ENCODE assay signal across 11 cellular contexts in genomic region chr17:40019140-40019991, GRCh38. TPM values are rescaled to one million over a fixed set of nuclear protein-coding genes. Genes with fewer than 3 reads are reported as not detected.
DNase-seq lines count a peak whose midpoint lies in the region; ATAC-seq and TF ChIP-seq lines count a peak whose summit lies in the region.
"Had no signal": no experiment of that assay in that cellular context is flagged by ENCODE, and none has a peak within 500 bp of the region (broad histone marks: within the 10 kb centered on the region; RNA-seq: fewer than 3 reads in every experiment).

No MANE protein-coding gene starts in this region.

- H3K9me3 ChIP-seq in mammary epithelial cell (replicated peaks; ENCODE audit: insufficient read depth, low read length), result no peaks in the 10 kb centered on the region
- no peaks in the 10 kb centered on the region for H3K9me3 ChIP-seq in uterus
- H3K9me3 ChIP-seq: left lung had no signal

- dilution Hi-C loops in mammary epithelial cell (cut with HindIII; ENCODE audit: low sequenced_read_pairs), result no loop called here

- TF ChIP-seq POLR2A in uterus (IDR thresholded peaks at IDR 0.05), result no peak

- intact Hi-C loops in activated naive CD4-positive, alpha-beta T cell treated with anti-CD3 and anti-CD28 coated beads for 36 hours (cut with micrococcal nuclease), result no loop called here
- intact Hi-C loops in mammary epithelial cell (cut with micrococcal nuclease), result no loop called here
- intact Hi-C loops in uterus (cut with DNase I; ENCODE audit: low total_unique reads), result loop anchor here (10.0 kb wide), 2 partner anchors 55 to 145 kb away; no protein-coding TSS in a partner anchor

- H2AFZ ChIP-seq in mammary epithelial cell (ENCODE audit: low read depth, low read length), result no peak overlapping the region

- no peaks in the 10 kb centered on the region for H3K4me1 Mint-ChIP-seq in activated naive CD4-positive, alpha-beta T cell treated with anti-CD3 and anti-CD28 coated beads for 36 hours (ENCODE audit: low read depth)

- H3K27ac ChIP-seq in mammary epithelial cell (ENCODE audit: insufficient read depth, low read depth, low read length) (peak overlapping the region; percentile 70), uterus (peak overlapping the region; percentile 82 to 86)
- H3K27ac ChIP-seq: SK-N-MC had no signal

- H3K4me1 ChIP-seq in mammary epithelial cell (ENCODE audit: insufficient read depth, low read length) (peaks cover 90% of the 10 kb centered on the region), uterus (peaks cover 0 to 65% of the 10 kb centered on the region in 2 donors)

- H3K9ac ChIP-seq in mammary epithelial cell (ENCODE audit: insufficient read depth, low read length), result peak overlapping the region; percentile 63

- peak overlapping the region; percentile 36 for H3K27ac Mint-ChIP-seq in activated naive CD4-positive, alpha-beta T cell treated with anti-CD3 and anti-CD28 coated beads for 36 hours
- H3K27ac Mint-ChIP-seq: dendritic cell treated with granulocyte-macrophage colony-stimulating factor and Interleukin-4, amounts not matched to agents 40 ng/mL and 50 ng/mL, for 4 days had no signal

- in situ Hi-C loops in mammary epithelial cell (cut with MboI; ENCODE audit: low sequenced_read_pairs in 2 of 2), result no loop called here

- TF ChIP-seq CTCF in mammary epithelial cell (conservative IDR thresholded peaks at IDR 0.05 in 1 of 2, IDR thresholded peaks at IDR 0.05 in 1 of 2; ENCODE audit: extremely low read depth in 1 of 2, insufficient read depth in 1 of 2, low read depth in 1 of 2, low read length in 2 of 2) (no peak), uterus (IDR thresholded peaks at IDR 0.05) (peak in 1 of 4 experiments; percentile 12)

- H3K27me3 ChIP-seq in mammary epithelial cell (ENCODE audit: insufficient read depth, low read length) (no peaks in the 10 kb centered on the region), uterus (no peaks in the 10 kb centered on the region)
- H3K27me3 ChIP-seq: left lung had no signal

- H3K4me3 Mint-ChIP-seq in activated naive CD4-positive, alpha-beta T cell treated with anti-CD3 and anti-CD28 coated beads for 36 hours, result no peak overlapping the region
- H3K4me3 Mint-ChIP-seq: dendritic cell treated with granulocyte-macrophage colony-stimulating factor and Interleukin-4, amounts not matched to agents 40 ng/mL and 50 ng/mL, for 4 days had no signal

- DNase-seq in activated naive CD4-positive, alpha-beta T cell treated with anti-CD3 and anti-CD28 coated beads for 36 hours, result no peak
- no peak for DNase-seq in activated naive CD4-positive, alpha-beta T cell (lab: John Stamatoyannopoulos, UW)
- DNase-seq in mammary epithelial cell (peak; percentile 63), iris pigment epithelial cell (ENCODE audit: low read depth) (peak; percentile 86), uterus (peak; percentile 77 to 80), SK-N-DZ (ENCODE audit: low spot score) (no peak)
- no peak for DNase-seq in stimulated activated CD4-positive, alpha-beta T cell treated with anti-CD3 and anti-CD28 coated beads, Interleukin-2, amount 100 ng/mL, for 48 hours

- peak overlapping the region in 1 of 3 experiments; percentile 31 for H3K4me3 ChIP-seq in mammary epithelial cell (replicated peaks in 1 of 3; ENCODE audit: insufficient read depth in 1 of 3, low read depth in 2 of 3, low read length in 3 of 3)
- H3K4me3 ChIP-seq in uterus, result no peak overlapping the region
- H3K4me3 ChIP-seq: left lung, SK-N-MC had no signal

- CTCF ChIA-PET in activated naive CD4-positive, alpha-beta T cell treated with anti-CD3 and anti-CD28 coated beads for 36 hours (lab: Charles Lee), result interaction anchor here (0.8 to 2.0 kb wide), 5 partner anchors 8 to 173 kb away, joined by 4 to 7 read pairs (median 4); no protein-coding TSS in a partner anchor
- CTCF ChIA-PET in mammary epithelial cell (lab: Charles Lee; ENCODE audit: low non-redundant PET), result no interaction called here

- 50% methylated on average over 24 of the region's 24 CpGs for WGBS in mammary epithelial cell (ENCODE audit: low coverage, missing lambda C conversion rate)

- BruUV-seq in mammary epithelial cell (replicated peaks; lab: Mats Ljungman, UMichigan), result TSS peak; percentile 17

- peaks cover 14% of the 10 kb centered on the region for H3K79me2 ChIP-seq in mammary epithelial cell (ENCODE audit: insufficient read depth, low read length)

- H3K36me3 ChIP-seq in mammary epithelial cell (ENCODE audit: insufficient read depth, low read length) (peaks cover 6% of the 10 kb centered on the region), uterus (no peaks in the 10 kb centered on the region)

- no peaks in the 10 kb centered on the region for H3K9me3 Mint-ChIP-seq in activated naive CD4-positive, alpha-beta T cell treated with anti-CD3 and anti-CD28 coated beads for 36 hours
- H3K9me3 Mint-ChIP-seq: dendritic cell treated with granulocyte-macrophage colony-stimulating factor and Interleukin-4, amounts not matched to agents 40 ng/mL and 50 ng/mL, for 4 days had no signal

- no peaks in the 10 kb centered on the region for H3K27me3 Mint-ChIP-seq in activated naive CD4-positive, alpha-beta T cell treated with anti-CD3 and anti-CD28 coated beads for 36 hours (ENCODE audit: low read depth)

- no peaks in the 10 kb centered on the region for H4K20me1 ChIP-seq in mammary epithelial cell (ENCODE audit: insufficient read depth, low read length)

- H3K36me3 Mint-ChIP-seq in activated naive CD4-positive, alpha-beta T cell treated with anti-CD3 and anti-CD28 coated beads for 36 hours (ENCODE audit: low read depth), result peaks cover 17% of the 10 kb centered on the region

- ATAC-seq in GM21515 (IDR thresholded peaks at IDR 0.05; ENCODE audit: unreplicated experiment), result no peak
- ATAC-seq: left lung had no signal

- H3K4me2 ChIP-seq in mammary epithelial cell (ENCODE audit: insufficient read depth, low read depth, low read length), result peak overlapping the region; percentile 68

RNA-seq across cellular contexts. Expression of gene CSF3, which starts 4.1 kb away (rescaled TPM):
- total RNA-seq in activated naive CD4-positive, alpha-beta T cell treated with anti-CD3 and anti-CD28 coated beads for 36 hours, result not detected
- total RNA-seq in mammary epithelial cell (1 to 10 TPM in 1 of 2 donors, not detected in 1; 8.2 TPM), uterus (1 to 10 TPM in 1 of 4 donors, under 1 TPM in 1, not detected in 2; 0.29 to 5.0 TPM)
- polyA plus RNA-seq in mammary epithelial cell, result 5.1 TPM
- not detected for polyA minus RNA-seq in mammary epithelial cell
- 0.32 and 0.63 TPM in 2 replicates for polyA plus RNA-seq in SK-N-DZ (2014; cell fraction: cytosol; rRNA removed)
- 0.27 and 0.50 TPM in 2 replicates for polyA plus RNA-seq in SK-N-DZ (2014; cell fraction: nucleus; rRNA removed)

RNA-seq across cellular contexts. Expression of gene MED24, which starts 34.8 kb away (rescaled TPM):
- 100 to 1,000 TPM; 107 TPM for total RNA-seq in activated naive CD4-positive, alpha-beta T cell treated with anti-CD3 and anti-CD28 coated beads for 36 hours
- total RNA-seq in mammary epithelial cell (10 to 100 TPM; 59.3 to 85.6 TPM), uterus (100 to 1,000 TPM in 1 of 4 donors, 10 to 100 TPM in 3; 17.6 to 111 (median 44.7) TPM)
- polyA plus RNA-seq in mammary epithelial cell, result 91.2 TPM
- 116 TPM for polyA minus RNA-seq in mammary epithelial cell
- polyA plus RNA-seq in SK-N-DZ (2014; cell fraction: cytosol; rRNA removed), result 71.8 and 93.7 TPM in 2 replicates
- 133 and 217 TPM in 2 replicates for polyA plus RNA-seq in SK-N-DZ (2014; cell fraction: nucleus; rRNA removed)

RNA-seq across cellular contexts. Expression of gene PSMD3, which starts 38.8 kb away (rescaled TPM):
- 100 to 1,000 TPM; 122 to 125 TPM for total RNA-seq in activated naive CD4-positive, alpha-beta T cell treated with anti-CD3 and anti-CD28 coated beads for 36 hours
- total RNA-seq in mammary epithelial cell (100 to 1,000 TPM; 112 to 159 TPM), uterus (100 to 1,000 TPM in 1 of 4 donors, 10 to 100 TPM in 3; 62.0 to 158 (median 84.7) TPM)
- 184 TPM for polyA plus RNA-seq in mammary epithelial cell
- 160 TPM for polyA minus RNA-seq in mammary epithelial cell
- 214 and 237 TPM in 2 replicates for polyA plus RNA-seq in SK-N-DZ (2014; cell fraction: cytosol; rRNA removed)
- polyA plus RNA-seq in SK-N-DZ (2014; cell fraction: nucleus; rRNA removed), result 148 and 168 TPM in 2 replicates

RNA-seq across cellular contexts. Expression of gene THRA, which starts 43.4 kb away (rescaled TPM):
- 10 to 100 TPM; 10.2 to 11.2 TPM for total RNA-seq in activated naive CD4-positive, alpha-beta T cell treated with anti-CD3 and anti-CD28 coated beads for 36 hours
- total RNA-seq in mammary epithelial cell (10 to 100 TPM; 10.8 to 11.7 TPM), uterus (100 to 1,000 TPM in 1 of 4 donors, 10 to 100 TPM in 3; 19.7 to 124 (median 63.1) TPM)
- 10.0 TPM for polyA plus RNA-seq in mammary epithelial cell
- 33.1 TPM for polyA minus RNA-seq in mammary epithelial cell
- 20.7 and 29.0 TPM in 2 replicates for polyA plus RNA-seq in SK-N-DZ (2014; cell fraction: cytosol; rRNA removed)
- 11.1 and 12.1 TPM in 2 replicates for polyA plus RNA-seq in SK-N-DZ (2014; cell fraction: nucleus; rRNA removed)

RNA-seq across cellular contexts. Expression of gene GSDMA, which starts 56.6 kb away (rescaled TPM):
- total RNA-seq in activated naive CD4-positive, alpha-beta T cell treated with anti-CD3 and anti-CD28 coated beads for 36 hours, result under 1 TPM in 1 of 2 experiments, not detected in 1; 0.17 TPM
- total RNA-seq in mammary epithelial cell, result 10 to 100 TPM in 1 of 2 donors, under 1 TPM in 1; 0.67 to 12.7 TPM
- 7.8 TPM for polyA plus RNA-seq in mammary epithelial cell
- polyA minus RNA-seq in mammary epithelial cell, result 2.5 TPM
- total RNA-seq in uterus, result under 1 TPM in 3 of 4 donors, not detected in 1; 0.18 to 0.35 (median 0.26) TPM
- polyA plus RNA-seq in SK-N-DZ (2014; cell fraction: cytosol; rRNA removed), result not detected in 2 replicates
- polyA plus RNA-seq in SK-N-DZ (2014; cell fraction: nucleus; rRNA removed), result not detected in 2 replicates

Comparison
In these comparisons a context has a peak if more than half of its experiments do, and no peak if none do; other contexts are left out.
1. DNase-seq: peak in mammary epithelial cell (single experiment), iris pigment epithelial cell (single experiment) and uterus (2 of 2); none in activated naive CD4-positive, alpha-beta T cell treated with anti-CD3 and anti-CD28 coated beads for 36 hours (single experiment), activated naive CD4-positive, alpha-beta T cell (0 of 4), stimulated activated CD4-positive, alpha-beta T cell treated with anti-CD3 and anti-CD28 coated beads, Interleukin-2, amount 100 ng/mL, for 48 hours (0 of 2) and SK-N-DZ (single experiment).